ENCODE assay signal across 9 cellular contexts in genomic region chr9:19788614-19789271, GRCh38. TPM values are rescaled to one million over a fixed set of nuclear protein-coding genes. Genes with fewer than 3 reads are reported as not detected.
DNase-seq lines count a peak whose midpoint lies in the region; ATAC-seq, FAIRE-seq and TF ChIP-seq lines count a peak whose summit lies in the region.
"Had no signal": no experiment of that assay in that cellular context is flagged by ENCODE, and none has a peak within 500 bp of the region (broad histone marks: within the 10 kb centered on the region; RNA-seq: fewer than 3 reads in every experiment).

SLC24A2 (minus strand) TSS chr9:19789037.

- FAIRE-seq in K562 (lab: Jason Lieb, UNC): no peak

- 0 out of 4 replicates have a peak within 1 kb of the TSS, but pooled peaks of 1 of the 2 experiments have one; percentile 35 for H3K9ac ChIP-seq in K562 (ENCODE audit: insufficient read depth in 1 of 2, low read depth in 2 of 2, low read length in 2 of 2)

- TF ChIP-seq EP300 in K562 (IDR thresholded peaks at IDR 0.05; ENCODE audit: low read length) (no peak), suprapubic skin (IDR thresholded peaks at IDR 0.05) (no peak)

- peaks cover 61% of the 10 kb centered on the region for H3K27me3 Mint-ChIP-seq in activated CD4-positive, alpha-beta T cell treated with anti-CD3 and anti-CD28 coated beads, Interleukin-2, amount 10 ng/mL, durations not matched to agents 24 days and 14 days
- H3K27me3 Mint-ChIP-seq in CD4-positive, alpha-beta memory T cell: peaks cover 20 to 26% of the 10 kb centered on the region in 2 donors

- TF ChIP-seq POLR2A in K562 (conservative IDR thresholded peaks at IDR 0.05) (no peak), suprapubic skin (IDR thresholded peaks at IDR 0.05) (no peak)

- no peak within 1 kb of the TSS for H3K4me3 Mint-ChIP-seq in activated CD4-positive, alpha-beta T cell treated with anti-CD3 and anti-CD28 coated beads, Interleukin-2, amount 10 ng/mL, durations not matched to agents 24 days and 14 days
- H3K4me3 Mint-ChIP-seq in CD4-positive, alpha-beta memory T cell: peak within 1 kb of the TSS in 1 of 8 donors; percentile 57
- H3K4me3 Mint-ChIP-seq: activated naive CD4-positive, alpha-beta T cell treated with anti-CD3 and anti-CD28 coated beads, Interleukin-2, amount 10 ng/mL, durations not matched to agents 7 days and 5 days had no signal

- H3K9me3 Mint-ChIP-seq in activated CD4-positive, alpha-beta T cell treated with anti-CD3 and anti-CD28 coated beads, Interleukin-2, amount 10 ng/mL, durations not matched to agents 24 days and 14 days: no peaks in the 10 kb centered on the region
- peaks cover 0 to 4% (median 0%) of the 10 kb centered on the region in 8 donors for H3K9me3 Mint-ChIP-seq in CD4-positive, alpha-beta memory T cell
- H3K9me3 Mint-ChIP-seq: activated naive CD4-positive, alpha-beta T cell treated with anti-CD3 and anti-CD28 coated beads, Interleukin-2, amount 10 ng/mL, durations not matched to agents 7 days and 5 days had no signal

- H3K9me1 ChIP-seq in K562 (ENCODE audit: control insufficient read depth, insufficient read depth, low read length): no peaks in the 10 kb centered on the region

- H3K27ac ChIP-seq in K562 (ENCODE audit: extremely low read depth, low read depth, low read length) (no peak within 1 kb of the TSS), suprapubic skin (no peak within 1 kb of the TSS)
- H3K27ac ChIP-seq in CD4-positive, alpha-beta memory T cell (ENCODE audit: low read depth, low read length): no peak within 1 kb of the TSS

- H3K4me1 ChIP-seq in K562 (replicated peaks in 1 of 2; ENCODE audit: control insufficient read depth in 2 of 2, insufficient read depth in 2 of 2, low read length in 2 of 2): peaks cover 0 to 12% of the 10 kb centered on the region in 2 experiments; a peak in 2 of 5 replicates
- H3K4me1 ChIP-seq in suprapubic skin: peaks cover 8% of the 10 kb centered on the region
- H3K4me1 ChIP-seq in CD4-positive, alpha-beta memory T cell (ENCODE audit: insufficient read depth, low read length): no peaks in the 10 kb centered on the region

- POLR2A ChIA-PET in K562 (lab: Yijun Ruan, JAX): no interaction called here
- POLR2A ChIA-PET in CD4-positive, alpha-beta memory T cell (lab: Charles Lee; ENCODE audit: partially characterized antibody): no interaction called here

- CTCF ChIA-PET in K562 (lab: Yijun Ruan, JAX; ENCODE audit: low intra/inter-chr PET ratio): no interaction called here
- CTCF ChIA-PET in CD4-positive, alpha-beta memory T cell (lab: Charles Lee; ENCODE audit: partially characterized antibody): no interaction called here

- H3K27me3 ChIP-seq in K562 (ENCODE audit: control insufficient read depth in 2 of 2, insufficient read depth in 2 of 2, low read length in 2 of 2): no peaks in the 10 kb centered on the region
- peaks cover 24% of the 10 kb centered on the region for H3K27me3 ChIP-seq in suprapubic skin
- no peaks in the 10 kb centered on the region for H3K27me3 ChIP-seq in CD4-positive, alpha-beta memory T cell (ENCODE audit: insufficient read depth, low read length)

- no peaks in the 10 kb centered on the region for H3K4me1 Mint-ChIP-seq in activated CD4-positive, alpha-beta T cell treated with anti-CD3 and anti-CD28 coated beads, Interleukin-2, amount 10 ng/mL, durations not matched to agents 24 days and 14 days
- H3K4me1 Mint-ChIP-seq in CD4-positive, alpha-beta memory T cell: no peaks in the 10 kb centered on the region
- H3K4me1 Mint-ChIP-seq: activated naive CD4-positive, alpha-beta T cell treated with anti-CD3 and anti-CD28 coated beads, Interleukin-2, amount 10 ng/mL, durations not matched to agents 7 days and 5 days had no signal

- no peaks in the 10 kb centered on the region for H3K36me3 ChIP-seq in K562 (ENCODE audit: control insufficient read depth, insufficient read depth, low read length)
- no peaks in the 10 kb centered on the region for H3K36me3 ChIP-seq in suprapubic skin
- H3K36me3 ChIP-seq in CD4-positive, alpha-beta memory T cell (ENCODE audit: insufficient read depth, low read length): no peaks in the 10 kb centered on the region

- peak; percentile 51 for ATAC-seq in K562
- ATAC-seq in GM21447 (IDR thresholded peaks at IDR 0.05; ENCODE audit: unreplicated experiment): no peak

- no peaks in the 10 kb centered on the region for H3K79me2 ChIP-seq in K562 (ENCODE audit: control insufficient read depth, insufficient read depth, low read length)

- no TSS peak for BruUV-seq in K562 (replicated peaks; lab: Mats Ljungman, UMichigan)

- H3K9me3 ChIP-seq in K562 (replicated peaks; ENCODE audit: control insufficient read depth, insufficient read depth, low read depth, low read length) (no peaks in the 10 kb centered on the region; the same call in 1 of the 2 replicates), suprapubic skin (no peaks in the 10 kb centered on the region)
- H3K9me3 ChIP-seq in CD4-positive, alpha-beta memory T cell (ENCODE audit: control insufficient read depth in 1 of 2, low read length in 2 of 2): no peaks in the 10 kb centered on the region

- 4% methylated on average over 21 of the region's 67 CpGs for WGBS in K562 (ENCODE audit: insufficient coverage, low coverage, missing lambda C conversion rate)
- WGBS in suprapubic skin: 10% methylated on average over 2 of the region's 67 CpGs

- peak within 1 kb of the TSS; percentile 18; the same call in 1 of the 2 replicates for H3K4me2 ChIP-seq in K562 (ENCODE audit: insufficient read depth, low read length)

- DNase-seq in activated CD4-positive, alpha-beta T cell treated with anti-CD3 and anti-CD28 coated beads, Interleukin-2, amount 10 ng/mL, durations not matched to agents 24 days and 14 days: peak; percentile 36
- no peak for DNase-seq in activated CD4-positive, alpha-beta T cell treated with anti-CD3 and anti-CD28 coated beads for 48 hours
- DNase-seq in K562 (ENCODE audit: extremely low read depth in 1 of 4, low spot score in 3 of 4) (no peak), left kidney (ENCODE audit: low read depth, low spot score) (peak; percentile 49), suprapubic skin (ENCODE audit: low spot score in 2 of 2) (no peak), SHP77 (lab: John Stamatoyannopoulos, UW) (no peak)
- no peak for DNase-seq in CD4-positive, alpha-beta memory T cell
- DNase-seq: activated naive CD4-positive, alpha-beta T cell treated with anti-CD3 and anti-CD28 coated beads, Interleukin-2, amount 10 ng/mL, durations not matched to agents 7 days and 5 days had no signal

- in situ Hi-C loops in K562 (cut with MboI): no loop called here

- intact Hi-C loops in activated CD4-positive, alpha-beta T cell treated with anti-CD3 and anti-CD28 coated beads, Interleukin-2, amount 10 ng/mL, durations not matched to agents 24 days and 14 days (cut with micrococcal nuclease): no loop called here
- intact Hi-C loops in K562 (cut with micrococcal nuclease): no loop called here
- intact Hi-C loops in CD4-positive, alpha-beta memory T cell (cut with micrococcal nuclease): no loop called here

- H3K27ac Mint-ChIP-seq in activated CD4-positive, alpha-beta T cell treated with anti-CD3 and anti-CD28 coated beads, Interleukin-2, amount 10 ng/mL, durations not matched to agents 24 days and 14 days: no peak within 1 kb of the TSS
- H3K27ac Mint-ChIP-seq in CD4-positive, alpha-beta memory T cell: no peak within 1 kb of the TSS
- H3K27ac Mint-ChIP-seq: activated naive CD4-positive, alpha-beta T cell treated with anti-CD3 and anti-CD28 coated beads, Interleukin-2, amount 10 ng/mL, durations not matched to agents 7 days and 5 days had no signal

- H2AFZ ChIP-seq in K562 (ENCODE audit: low read depth, low read length): 0 out of 2 replicates have a peak within 1 kb of the TSS, but pooled peaks have one; percentile 40

- H3K4me3 ChIP-seq in K562 (peak within 1 kb of the TSS; percentile 33), suprapubic skin (peak within 1 kb of the TSS; percentile 35)
- H3K4me3 ChIP-seq in CD4-positive, alpha-beta memory T cell (ENCODE audit: low read length in 2 of 2): no peak within 1 kb of the TSS

- TF ChIP-seq CTCF in K562 (IDR thresholded peaks at IDR 0.05 in 2 of 3, conservative IDR thresholded peaks at IDR 0.05 in 1 of 3; ENCODE audit: insufficient read depth in 2 of 3, low read depth in 1 of 3, low read length in 3 of 3) (no peak), suprapubic skin (IDR thresholded peaks at IDR 0.05) (no peak)

- H4K20me1 ChIP-seq in K562 (replicated peaks; ENCODE audit: control insufficient read depth, insufficient read depth, low read length): no peaks in the 10 kb centered on the region

- no peaks in the 10 kb centered on the region for H3K36me3 Mint-ChIP-seq in activated CD4-positive, alpha-beta T cell treated with anti-CD3 and anti-CD28 coated beads, Interleukin-2, amount 10 ng/mL, durations not matched to agents 24 days and 14 days (ENCODE audit: low read depth)
- no peaks in the 10 kb centered on the region for H3K36me3 Mint-ChIP-seq in CD4-positive, alpha-beta memory T cell
- H3K36me3 Mint-ChIP-seq: activated naive CD4-positive, alpha-beta T cell treated with anti-CD3 and anti-CD28 coated beads, Interleukin-2, amount 10 ng/mL, durations not matched to agents 7 days and 5 days had no signal

- no peak for TF ChIP-seq RAD21 in K562 (CRISPR knock-in tag; conservative IDR thresholded peaks at IDR 0.05 in 1 of 2, IDR thresholded peaks at IDR 0.05 in 1 of 2)

TF ChIP-seq in K562, 482 proteins besides CTCF, POLR2A, EP300 and RAD21 (continues in another document):
- no peak for TF ChIP-seq ZZZ3 (IDR thresholded peaks at IDR 0.05)

RNA-seq across cellular contexts. Expression of gene SLC24A2, which starts in this region (rescaled TPM):
- not detected in 2 replicates for total RNA-seq in activated CD4-positive, alpha-beta T cell treated with anti-CD3 and anti-CD28 coated beads, Interleukin-2, amount 10 ng/mL, durations not matched to agents 24 days and 14 days
- 0.81 and 1.0 TPM in 2 replicates for total RNA-seq in K562 (2011; cell fraction: chromatin; rRNA removed; ENCODE audit: low replicate concordance)
- total RNA-seq in K562 (2011; cell fraction: nucleolus; rRNA removed): 0.66 and 1.0 TPM in 2 replicates
- 0.23 and 0.37 TPM in 2 replicates for total RNA-seq in K562 (2011; cell fraction: nucleoplasm; rRNA removed)
- total RNA-seq in K562 (2014; rRNA removed): 0.05 and 0.12 TPM in 2 replicates
- total RNA-seq in K562 (2014; rRNA removed; fragmentation: Illumina TruSeq; extraction: Trizol): 0.32 and 0.40 TPM in 2 replicates
- 0.30 and 0.33 TPM in 2 replicates for total RNA-seq in K562 (2015; rRNA removed; fragmentation: Illumina TruSeq; extraction: Trizol)
- 0.31 and 0.40 TPM in 2 replicates for total RNA-seq in K562 (2021)
- polyA plus RNA-seq in K562 (2011; rRNA removed): 0.08 and 0.46 TPM in 2 replicates
- 0.04 and 0.29 TPM in 2 replicates for polyA plus RNA-seq in K562 (2011; cell fraction: cytosol; rRNA removed)
- 0.20 and 0.86 TPM in 2 replicates for polyA plus RNA-seq in K562 (2011; cell fraction: nucleus; rRNA removed)
- 0.35 and 0.40 TPM in 2 replicates for polyA plus RNA-seq in K562 (2012)
- polyA plus RNA-seq in K562 (2014; fragmentation: Illumina TruSeq; extraction: Trizol): 0.34 and 0.36 TPM in 2 replicates
- under 1 TPM; 0.04 TPM for polyA plus RNA-seq in K562 (2014; fragmentation: Nextera tagmentation; extraction: Ambion mirVana)
- 0.09 TPM in 2 replicates for polyA plus RNA-seq in K562 (2014; rRNA removed)
- polyA minus RNA-seq in K562 (2011; rRNA and poly(A)+ RNA removed): 0.46 and 1.9 TPM in 2 replicates
- polyA minus RNA-seq in K562 (2011; cell fraction: cytosol; rRNA and poly(A)+ RNA removed): 0.09 TPM in 1 of 2 replicates, not detected in the other
- polyA minus RNA-seq in K562 (2011; cell fraction: nucleus; rRNA and poly(A)+ RNA removed): 0.27 and 2.6 TPM in 2 replicates
- total RNA-seq in suprapubic skin: not detected
- not detected for total RNA-seq in CD4-positive, alpha-beta memory T cell
- polyA plus RNA-seq in CD4-positive, alpha-beta memory T cell: not detected

Comparison
In these comparisons a context has a peak if more than half of its experiments do, and no peak if none do; other contexts are left out.
1. Peak in DNase-seq in activated CD4-positive, alpha-beta T cell treated with anti-CD3 and anti-CD28 coated beads, Interleukin-2, amount 10 ng/mL, durations not matched to agents 24 days and 14 days; RNA of the gene not detected or under 1 TPM.
2. H3K4me3 ChIP-seq: peak in K562 (single experiment) and suprapubic skin (single experiment); none in CD4-positive, alpha-beta memory T cell (0 of 2).